15 cellular contexts compared by ENCODE assay signal in genomic region chr10:29030855-29031254, GRCh38.
DNase-seq lines count a peak whose midpoint lies in the region; TF ChIP-seq lines count a peak whose summit lies in the region.
"Had no signal": no experiment of that assay in that cellular context is flagged by ENCODE, and none has a peak within 500 bp of the region (broad histone marks: within the 10 kb centered on the region; RNA-seq: fewer than 3 reads in every experiment).

No MANE protein-coding gene starts in this region.

- no peaks in the 10 kb centered on the region for H4K20me1 ChIP-seq in smooth muscle cell (ENCODE audit: low read depth)

- no peaks in the 10 kb centered on the region for H3K27me3 ChIP-seq in smooth muscle cell (ENCODE audit: low read depth)
- no peaks in the 10 kb centered on the region for H3K27me3 ChIP-seq in A673 (replicated peaks; ENCODE audit: insufficient read depth, low read depth, low read length, poor library complexity)
- H3K27me3 ChIP-seq: BE2C had no signal

- POLR2A ChIA-PET in A673 (lab: Charles Lee; ENCODE audit: low non-redundant PET): no interaction called here

- intact Hi-C loops in A673 (cut with micrococcal nuclease; ENCODE audit: unreplicated experiment): no loop called here

- no peak overlapping the region for H3K4me2 ChIP-seq in smooth muscle cell

- no TSS peak for BruUV-seq in A673 (replicated peaks; lab: Mats Ljungman, UMichigan)

- DNase-seq in LNCaP clone FGC (ENCODE audit: low read depth) (peak; percentile 18), SK-N-MC (ENCODE audit: low read depth, low spot score) (no peak), fibroblast of the aortic adventitia (ENCODE audit: low read depth) (peak; percentile 12), smooth muscle cell (lab: John Stamatoyannopoulos, UW; ENCODE audit: unreplicated experiment) (no peak), A673 (ENCODE audit: low spot score) (no peak), SIG-M5 treated with dmso at 0.1 percent for 504 hours (lab: John Stamatoyannopoulos, UW; ENCODE audit: unreplicated experiment) (no peak), RPMI8226 (no peak)
- DNase-seq: BE2C; CD4-positive, alpha-beta memory T cell; DMS153; DMS79 treated with DMSO at 0.1 percent for 48 hours; GDM1; GOT3; H9 had no signal

- no peaks in the 10 kb centered on the region for H3K79me2 ChIP-seq in smooth muscle cell (ENCODE audit: low read depth)

- H2AFZ ChIP-seq in smooth muscle cell (ENCODE audit: low read depth): peak overlapping the region; percentile 15

- no peak overlapping the region for H3K9ac ChIP-seq in SK-N-MC (ENCODE audit: insufficient read length)
- no peak overlapping the region for H3K9ac ChIP-seq in smooth muscle cell (ENCODE audit: low read depth)

- H3K9me3 ChIP-seq in SK-N-MC (ENCODE audit: low read depth, low read length): no peaks in the 10 kb centered on the region
- no peaks in the 10 kb centered on the region for H3K9me3 ChIP-seq in smooth muscle cell (replicated peaks; ENCODE audit: low read depth)
- H3K9me3 ChIP-seq in A673 (ENCODE audit: low read depth, low read length, poor library complexity, severe bottlenecking): no peaks in the 10 kb centered on the region
- H3K9me3 ChIP-seq: BE2C had no signal

- 86% methylated on average over 1 of the region's 1 CpG for WGBS in smooth muscle cell (ENCODE audit: low lambda C conversion rate)

- H3K4me1 ChIP-seq in smooth muscle cell (ENCODE audit: low read depth) (no peaks in the 10 kb centered on the region), A673 (ENCODE audit: insufficient read depth, low read length, poor library complexity, severe bottlenecking) (no peaks in the 10 kb centered on the region)
- H3K4me1 ChIP-seq: BE2C had no signal

- no peak for TF ChIP-seq CTCF in LNCaP clone FGC (IDR thresholded peaks at IDR 0.05; ENCODE audit: control insufficient read depth, extremely low read depth, insufficient read depth)
- TF ChIP-seq CTCF in fibroblast of the aortic adventitia (IDR thresholded peaks at IDR 0.05; ENCODE audit: insufficient read depth, low read length): no peak
- TF ChIP-seq CTCF in smooth muscle cell (IDR thresholded peaks at IDR 0.05; ENCODE audit: borderline replicate concordance, insufficient read depth, poor library complexity, severe bottlenecking): no peak
- TF ChIP-seq CTCF in A673 (conservative IDR thresholded peaks at IDR 0.05; ENCODE audit: low read depth, low read length): no peak

- peaks cover 5% of the 10 kb centered on the region for H3F3A ChIP-seq in smooth muscle cell (ENCODE audit: low read depth)

- no peak overlapping the region for H3K4me3 ChIP-seq in LNCaP clone FGC (ENCODE audit: low read depth, low read length)
- no peak overlapping the region for H3K4me3 ChIP-seq in SK-N-MC
- no peak overlapping the region for H3K4me3 ChIP-seq in fibroblast of the aortic adventitia (ENCODE audit: low read depth, low read length)
- H3K4me3 ChIP-seq in smooth muscle cell: no peak overlapping the region
- H3K4me3 ChIP-seq in A673 (ENCODE audit: low read depth, low read length, poor library complexity, severe bottlenecking): no peak overlapping the region

- no peaks in the 10 kb centered on the region for H3K36me3 ChIP-seq in SK-N-MC (ENCODE audit: insufficient read depth, low read length)
- no peaks in the 10 kb centered on the region for H3K36me3 ChIP-seq in smooth muscle cell (ENCODE audit: low read depth)
- no peaks in the 10 kb centered on the region for H3K36me3 ChIP-seq in A673 (ENCODE audit: insufficient read depth, low read length, poor library complexity, severe bottlenecking)
- H3K36me3 ChIP-seq: BE2C had no signal

- H3K27ac ChIP-seq in SK-N-MC (peak overlapping the region; percentile 42; the same call in 1 of the 2 replicates), smooth muscle cell (ENCODE audit: low read depth) (no peak overlapping the region), A673 (ENCODE audit: low read depth, low read length, poor library complexity, severe bottlenecking) (no peak overlapping the region)
- H3K27ac ChIP-seq: C4-2B had no signal

- CTCF ChIA-PET in A673 (lab: Charles Lee): no interaction called here

Comparison
In these comparisons a context has a peak if more than half of its experiments do, and no peak if none do; other contexts are left out.
1. DNase-seq: peak in LNCaP clone FGC (single experiment) and fibroblast of the aortic adventitia (single experiment); none in SK-N-MC (single experiment), smooth muscle cell (single experiment), A673 (single experiment), SIG-M5 treated with dmso at 0.1 percent for 504 hours (single experiment) and RPMI8226 (single experiment).